ENCODE assay signal across 16 cellular contexts in genomic region chr1:59738591-59739015, GRCh38.
A peak's percentile ranks its signal among the peaks of the same experiment; 100 is the strongest.
DNase-seq lines count a peak whose midpoint lies in the region; ATAC-seq and TF ChIP-seq lines count a peak whose summit lies in the region.
"Had no signal": no experiment of that assay in that cellular context is flagged by ENCODE, and none has a peak within 500 bp of the region (broad histone marks: within the 10 kb centered on the region; RNA-seq: fewer than 3 reads in every experiment).

No MANE protein-coding gene starts in this region.

- H3K9me3 ChIP-seq in PC-3 (ENCODE audit: low read length): no peaks in the 10 kb centered on the region
- H3K9me3 ChIP-seq: right atrium auricular region had no signal

- no peaks in the 10 kb centered on the region; the same call in 1 of the 2 replicates for H3K36me3 ChIP-seq in PC-3 (ENCODE audit: low read depth, low read length)
- H3K36me3 ChIP-seq: right atrium auricular region had no signal

- no peak overlapping the region for H3K9ac ChIP-seq in PC-3 (ENCODE audit: low read length)

- peak; percentile 29 for ATAC-seq in PC-3
- no peak for ATAC-seq in HG03354 (IDR thresholded peaks at IDR 0.05; ENCODE audit: poor library complexity, severe bottlenecking, unreplicated experiment)
- ATAC-seq in activated CD8-positive, alpha-beta memory T cell treated with anti-CD3 and anti-CD28 coated beads, Interleukin-2, amount 10 ng/mL, durations not matched to agents 7 days and 5 days: no peak
- ATAC-seq in activated T-helper 17 cell treated with anti-CD3 and anti-CD28 coated beads, Interleukin-2, amount 50 U/mL, for 72 hours (replicated peaks): no peak
- ATAC-seq: activated T-cell treated with anti-CD3 and anti-CD28 coated beads, Interleukin-2, amount 50 U/mL, for 4 hours; naive thymus-derived CD4-positive, alpha-beta T cell; Panc1; stimulated activated memory B cell treated with anti-CD40 and anti-IgM and Interleukin-4, amounts not matched to agents 10 μg/mL and 1 μg/mL and 100 μg/mL, for 72 hours had no signal

- peaks cover 17% of the 10 kb centered on the region for H3K4me1 ChIP-seq in PC-3 (ENCODE audit: insufficient read depth, low read length)

- in situ Hi-C loops in Caki2 (cut with HindIII; ENCODE audit: low pct_unique_long_range_greater_than_20kb, low sequenced_read_pairs): no loop called here

- H4K20me1 ChIP-seq in PC-3 (ENCODE audit: low read length): no peaks in the 10 kb centered on the region

- TF ChIP-seq CTCF in PC-3 (conservative IDR thresholded peaks at IDR 0.05; ENCODE audit: low read depth, low read length) (no peak), osteocyte (IDR thresholded peaks at IDR 0.05) (no peak)

- H3K27me3 ChIP-seq in PC-3 (ENCODE audit: low read length): no peaks in the 10 kb centered on the region
- H3K27me3 ChIP-seq: right atrium auricular region had no signal

- CTCF ChIA-PET in PC-3 (lab: Charles Lee): interaction anchor here (1.5 kb wide), 1 partner anchor 21 kb away, joined by 6 read pairs; no protein-coding TSS in a partner anchor
- CTCF ChIA-PET in activated CD8-positive, alpha-beta memory T cell treated with anti-CD3 and anti-CD28 coated beads, Interleukin-2, amount 10 ng/mL, durations not matched to agents 7 days and 5 days (lab: Charles Lee): no interaction called here

- DNase-seq in Caki2 (ENCODE audit: low read depth) (peak; percentile 15), PC-3 (no peak), fibroblast of gingiva (ENCODE audit: low read depth) (peak; percentile 95), osteocyte (ENCODE audit: extremely low spot score, unreplicated experiment) (no peak), OCI-M1 (lab: John Stamatoyannopoulos, UW) (no peak)
- no peak for DNase-seq in activated CD8-positive, alpha-beta memory T cell treated with anti-CD3 and anti-CD28 coated beads, Interleukin-2, amount 10 ng/mL, durations not matched to agents 7 days and 5 days
- DNase-seq: activated CD4-positive, alpha-beta T cell treated with anti-CD3 and anti-CD28 coated beads for 48 hours; activated T-cell treated with anti-CD3 and anti-CD28 coated beads, Interleukin-2, amount 50 U/mL, for 4 hours; left cardiac atrium; naive thymus-derived CD4-positive, alpha-beta T cell; stimulated activated CD4-positive, alpha-beta T cell treated with anti-CD3 and anti-CD28 coated beads, Interleukin-4, amount 100 ng/mL, for 4 hours had no signal

- H3F3A ChIP-seq in PC-3 (ENCODE audit: low read length, unreplicated experiment): no peaks in the 10 kb centered on the region

- H3K4me3 Mint-ChIP-seq in osteocyte (ENCODE audit: unreplicated experiment): no peak overlapping the region
- no peak overlapping the region for H3K4me3 Mint-ChIP-seq in activated CD8-positive, alpha-beta memory T cell treated with anti-CD3 and anti-CD28 coated beads, Interleukin-2, amount 10 ng/mL, durations not matched to agents 7 days and 5 days
- no peak overlapping the region for H3K4me3 Mint-ChIP-seq in activated T-helper 17 cell treated with anti-CD3 and anti-CD28 coated beads, Interleukin-2, amount 50 U/mL, for 72 hours
- H3K4me3 Mint-ChIP-seq: activated T-cell treated with anti-CD3 and anti-CD28 coated beads, Interleukin-2, amount 50 U/mL, for 4 hours; naive thymus-derived CD4-positive, alpha-beta T cell; stimulated activated memory B cell treated with anti-CD40 and anti-IgM and Interleukin-4, amounts not matched to agents 10 μg/mL and 1 μg/mL and 100 μg/mL, for 72 hours had no signal

- POLR2A ChIA-PET in PC-3 (lab: Charles Lee; ENCODE audit: unreplicated experiment): no interaction called here

- BruUV-seq in PC-3 (replicated peaks; lab: Mats Ljungman, UMichigan): no TSS peak

- H3K27ac Mint-ChIP-seq in osteocyte (ENCODE audit: unreplicated experiment): peak overlapping the region; percentile 88
- H3K27ac Mint-ChIP-seq in activated CD8-positive, alpha-beta memory T cell treated with anti-CD3 and anti-CD28 coated beads, Interleukin-2, amount 10 ng/mL, durations not matched to agents 7 days and 5 days: no peak overlapping the region
- H3K27ac Mint-ChIP-seq in activated T-helper 17 cell treated with anti-CD3 and anti-CD28 coated beads, Interleukin-2, amount 50 U/mL, for 72 hours: no peak overlapping the region
- H3K27ac Mint-ChIP-seq: naive thymus-derived CD4-positive, alpha-beta T cell; stimulated activated memory B cell treated with anti-CD40 and anti-IgM and Interleukin-4, amounts not matched to agents 10 μg/mL and 1 μg/mL and 100 μg/mL, for 72 hours had no signal

- no peaks in the 10 kb centered on the region for H3K9me2 ChIP-seq in PC-3 (replicated peaks; ENCODE audit: low read length)

- peak overlapping the region; percentile 15; the same call in 1 of the 2 replicates for H3K27ac ChIP-seq in PC-3 (ENCODE audit: low read length)
- H3K27ac ChIP-seq: right atrium auricular region had no signal

- H3K79me2 ChIP-seq in PC-3 (ENCODE audit: low read length): no peaks in the 10 kb centered on the region

- peaks cover 50% of the 10 kb centered on the region for H3K4me1 Mint-ChIP-seq in osteocyte (ENCODE audit: unreplicated experiment)
- peaks cover 3% of the 10 kb centered on the region for H3K4me1 Mint-ChIP-seq in activated CD8-positive, alpha-beta memory T cell treated with anti-CD3 and anti-CD28 coated beads, Interleukin-2, amount 10 ng/mL, durations not matched to agents 7 days and 5 days
- H3K4me1 Mint-ChIP-seq in activated T-helper 17 cell treated with anti-CD3 and anti-CD28 coated beads, Interleukin-2, amount 50 U/mL, for 72 hours: no peaks in the 10 kb centered on the region
- H3K4me1 Mint-ChIP-seq: naive thymus-derived CD4-positive, alpha-beta T cell; stimulated activated memory B cell treated with anti-CD40 and anti-IgM and Interleukin-4, amounts not matched to agents 10 μg/mL and 1 μg/mL and 100 μg/mL, for 72 hours had no signal

- no peaks in the 10 kb centered on the region for H3K27me3 Mint-ChIP-seq in osteocyte (ENCODE audit: unreplicated experiment)
- no peaks in the 10 kb centered on the region for H3K27me3 Mint-ChIP-seq in activated CD8-positive, alpha-beta memory T cell treated with anti-CD3 and anti-CD28 coated beads, Interleukin-2, amount 10 ng/mL, durations not matched to agents 7 days and 5 days
- no peaks in the 10 kb centered on the region for H3K27me3 Mint-ChIP-seq in activated T-helper 17 cell treated with anti-CD3 and anti-CD28 coated beads, Interleukin-2, amount 50 U/mL, for 72 hours
- H3K27me3 Mint-ChIP-seq: naive thymus-derived CD4-positive, alpha-beta T cell; stimulated activated memory B cell treated with anti-CD40 and anti-IgM and Interleukin-4, amounts not matched to agents 10 μg/mL and 1 μg/mL and 100 μg/mL, for 72 hours had no signal

- peaks cover 9% of the 10 kb centered on the region for H3K36me3 Mint-ChIP-seq in osteocyte (ENCODE audit: unreplicated experiment)
- H3K36me3 Mint-ChIP-seq in activated CD8-positive, alpha-beta memory T cell treated with anti-CD3 and anti-CD28 coated beads, Interleukin-2, amount 10 ng/mL, durations not matched to agents 7 days and 5 days: peaks cover 7% of the 10 kb centered on the region
- H3K36me3 Mint-ChIP-seq in activated T-helper 17 cell treated with anti-CD3 and anti-CD28 coated beads, Interleukin-2, amount 50 U/mL, for 72 hours (ENCODE audit: low read depth): no peaks in the 10 kb centered on the region

- H3K4me3 ChIP-seq in PC-3 (ENCODE audit: low read length): no peak overlapping the region
- H3K4me3 ChIP-seq: right atrium auricular region had no signal

- H3K9me3 Mint-ChIP-seq in osteocyte (ENCODE audit: unreplicated experiment): peaks cover 8% of the 10 kb centered on the region
- H3K9me3 Mint-ChIP-seq in activated CD8-positive, alpha-beta memory T cell treated with anti-CD3 and anti-CD28 coated beads, Interleukin-2, amount 10 ng/mL, durations not matched to agents 7 days and 5 days (ENCODE audit: low read depth): peaks cover 17% of the 10 kb centered on the region
- peaks cover 7% of the 10 kb centered on the region for H3K9me3 Mint-ChIP-seq in activated T-helper 17 cell treated with anti-CD3 and anti-CD28 coated beads, Interleukin-2, amount 50 U/mL, for 72 hours

- H2AFZ ChIP-seq in PC-3 (ENCODE audit: low read length): no peak overlapping the region

- H3K4me2 ChIP-seq in PC-3 (ENCODE audit: low read length): peak overlapping the region; percentile 38

- intact Hi-C loops in PC-3 (cut with micrococcal nuclease): no loop called here

Comparison
In these comparisons a context has a peak if more than half of its experiments do, and no peak if none do; other contexts are left out.
1. DNase-seq: peak in Caki2 (single experiment) and fibroblast of gingiva (single experiment); none in PC-3 (single experiment), osteocyte (single experiment), activated CD8-positive, alpha-beta memory T cell treated with anti-CD3 and anti-CD28 coated beads, Interleukin-2, amount 10 ng/mL, durations not matched to agents 7 days and 5 days (single experiment) and OCI-M1 (single experiment).